Comparison of ENCODE assay signal across 11 cellular contexts in genomic region chr20:20498081-20498861, GRCh38.
DNase-seq lines count a peak whose midpoint lies in the region; ATAC-seq and TF ChIP-seq lines count a peak whose summit lies in the region.
"Had no signal": no experiment of that assay in that cellular context is flagged by ENCODE, and none has a peak within 500 bp of the region (broad histone marks: within the 10 kb centered on the region; RNA-seq: fewer than 3 reads in every experiment).

No MANE protein-coding gene starts in this region.

- DNase-seq in activated T-cell treated with anti-CD3 and anti-CD28 coated beads, Interleukin-2, amount 50 U/mL, for 24 hours = no peak
- no peak for DNase-seq in activated T-cell treated with anti-CD3 and anti-CD28 coated beads for 4 hours
- DNase-seq in SK-MEL-5 (ENCODE audit: low read depth, low spot score) = peak; percentile 96
- DNase-seq in glutamatergic neuron = peak; percentile 66
- peak; percentile 24 to 31 for DNase-seq in thyroid gland
- no peak for DNase-seq in NK-92 treated with Interleukin-12 subunit alpha and Interleukin-12 subunit beta, amount 100 ng/mL, for 24 hours (lab: John Stamatoyannopoulos, UW)
- no peak for DNase-seq in GM19238 (ENCODE audit: insufficient read length, low spot score)
- DNase-seq: activated CD4-positive, alpha-beta T cell treated with anti-CD3 and anti-CD28 coated beads, Interleukin-2, amount 50 U/mL, for 4 hours; trophoblast cell had no signal

- TF ChIP-seq POLR2A in thyroid gland (IDR thresholded peaks at IDR 0.05) = no peak
- no peak for TF ChIP-seq POLR2A in GM18505 (IDR thresholded peaks at IDR 0.05; ENCODE audit: borderline replicate concordance, extremely low read depth, insufficient read depth, insufficient read length)

- peaks cover 87% of the 10 kb centered on the region for H3K36me3 Mint-ChIP-seq in activated T-cell treated with anti-CD3 and anti-CD28 coated beads, Interleukin-2, amount 50 U/mL, for 24 hours (ENCODE audit: low read depth)
- no peaks in the 10 kb centered on the region for H3K36me3 Mint-ChIP-seq in glutamatergic neuron (ENCODE audit: unreplicated experiment)

- peaks cover 18 to 33% of the 10 kb centered on the region in 2 donors for H3K36me3 ChIP-seq in thyroid gland

- H3K27me3 ChIP-seq in thyroid gland = no peaks in the 10 kb centered on the region
- H3K27me3 ChIP-seq: BLaER1 had no signal

- no peaks in the 10 kb centered on the region for H3K9me3 ChIP-seq in thyroid gland
- H3K9me3 ChIP-seq: BLaER1 had no signal

- intact Hi-C loops in thyroid gland (cut with DNase I) = no loop called here

- 54% methylated on average over 11 of the region's 11 CpGs for WGBS in thyroid gland, 2 donors

- no peaks in the 10 kb centered on the region for H3K27me3 Mint-ChIP-seq in activated T-cell treated with anti-CD3 and anti-CD28 coated beads, Interleukin-2, amount 50 U/mL, for 24 hours
- H3K27me3 Mint-ChIP-seq in glutamatergic neuron (ENCODE audit: unreplicated experiment) = peaks cover 7% of the 10 kb centered on the region

- H3K27ac ChIP-seq in thyroid gland = peak overlapping the region in 2 of 3 donors; percentile 8 to 30
- H3K27ac ChIP-seq: BLaER1 had no signal

- no peaks in the 10 kb centered on the region for H3K9me3 Mint-ChIP-seq in activated T-cell treated with anti-CD3 and anti-CD28 coated beads, Interleukin-2, amount 50 U/mL, for 24 hours
- H3K9me3 Mint-ChIP-seq in glutamatergic neuron (ENCODE audit: unreplicated experiment) = peaks cover 6% of the 10 kb centered on the region

- peaks cover 69% of the 10 kb centered on the region for H3K4me1 Mint-ChIP-seq in activated T-cell treated with anti-CD3 and anti-CD28 coated beads, Interleukin-2, amount 50 U/mL, for 24 hours (ENCODE audit: low read depth)
- H3K4me1 Mint-ChIP-seq in glutamatergic neuron (ENCODE audit: low read depth, unreplicated experiment) = peaks cover 47% of the 10 kb centered on the region

- no peak overlapping the region for H3K4me3 ChIP-seq in thyroid gland (replicated peaks in 1 of 3)
- H3K4me3 ChIP-seq: BLaER1 had no signal

- peak overlapping the region; percentile 39 for H3K4me3 Mint-ChIP-seq in activated T-cell treated with anti-CD3 and anti-CD28 coated beads, Interleukin-2, amount 50 U/mL, for 24 hours
- H3K4me3 Mint-ChIP-seq in glutamatergic neuron (ENCODE audit: unreplicated experiment) = no peak overlapping the region

- in situ Hi-C loops in SK-MEL-5 (cut with HindIII; ENCODE audit: low pct_unique_long_range_greater_than_20kb, low sequenced_read_pairs) = no loop called here

- no peak for TF ChIP-seq CTCF in glutamatergic neuron (IDR thresholded peaks at IDR 0.05; ENCODE audit: partially characterized antibody, unreplicated experiment)
- TF ChIP-seq CTCF in thyroid gland (IDR thresholded peaks at IDR 0.05) = no peak

- peaks cover 5 to 11% of the 10 kb centered on the region in 2 donors for H3K4me1 ChIP-seq in thyroid gland
- H3K4me1 ChIP-seq: BLaER1 had no signal

- peak overlapping the region; percentile 91 for H3K27ac Mint-ChIP-seq in activated T-cell treated with anti-CD3 and anti-CD28 coated beads, Interleukin-2, amount 50 U/mL, for 24 hours
- H3K27ac Mint-ChIP-seq in glutamatergic neuron (ENCODE audit: unreplicated experiment) = peak overlapping the region; percentile 77

- no peak for ATAC-seq in GM18505 (IDR thresholded peaks at IDR 0.05; ENCODE audit: unreplicated experiment)

Comparison
In these comparisons a context has a peak if more than half of its experiments do, and no peak if none do; other contexts are left out.
1. DNase-seq: peak in SK-MEL-5 (single experiment), glutamatergic neuron (single experiment) and thyroid gland (2 of 2); none in activated T-cell treated with anti-CD3 and anti-CD28 coated beads, Interleukin-2, amount 50 U/mL, for 24 hours (single experiment), activated T-cell treated with anti-CD3 and anti-CD28 coated beads for 4 hours (single experiment), NK-92 treated with Interleukin-12 subunit alpha and Interleukin-12 subunit beta, amount 100 ng/mL, for 24 hours (single experiment) and GM19238 (single experiment).